ENCODE assay signal across 8 cellular contexts in genomic region chrX:104112326-104112951, GRCh38. TPM values are rescaled to one million over a fixed set of nuclear protein-coding genes. Genes with fewer than 3 reads are reported as not detected.
DNase-seq lines count a peak whose midpoint lies in the region; ATAC-seq and TF ChIP-seq lines count a peak whose summit lies in the region.

TSS of gene ZCCHC18 (plus strand) at chrX:104112523. CDS start at chrX:104114112, 1,589 bp downstream.

- H3K4me3 ChIP-seq in esophagus muscularis mucosa (peak within 1 kb of the TSS; percentile 59 to 71 (median 62)), mucosa of stomach (ENCODE audit: low read length) (peak within 1 kb of the TSS; percentile 36), tibial artery (peak within 1 kb of the TSS; percentile 59 to 60)

- H3K9me3 ChIP-seq in esophagus muscularis mucosa, result no peaks in the 10 kb centered on the region
- no peaks in the 10 kb centered on the region for H3K9me3 ChIP-seq in mucosa of stomach (ENCODE audit: control insufficient read depth, low read length)
- H3K9me3 ChIP-seq in tibial artery, result no peaks in the 10 kb centered on the region

- peaks cover 52% of the 10 kb centered on the region for H3K27me3 Mint-ChIP-seq in activated T-cell treated with anti-CD3 and anti-CD28 coated beads, Interleukin-2, amount 50 U/mL, for 24 hours

- intact Hi-C loops in esophagus muscularis mucosa (cut with DNase I), result no loop called here
- intact Hi-C loops in tibial artery (cut with DNase I; ENCODE audit: low total_unique reads), result no loop called here

- peak; percentile 71 for ATAC-seq in HG03175 (IDR thresholded peaks at IDR 0.05; ENCODE audit: unreplicated experiment)

- peak within 1 kb of the TSS; percentile 50 for H3K9ac ChIP-seq in mucosa of stomach (ENCODE audit: low read length)

- H3K36me3 ChIP-seq in esophagus muscularis mucosa (no peaks in the 10 kb centered on the region), mucosa of stomach (ENCODE audit: control insufficient read depth, insufficient read depth, low read length) (no peaks in the 10 kb centered on the region), tibial artery (no peaks in the 10 kb centered on the region)

- H3K4me1 Mint-ChIP-seq in activated T-cell treated with anti-CD3 and anti-CD28 coated beads, Interleukin-2, amount 50 U/mL, for 24 hours (ENCODE audit: low read depth), result peaks cover 28% of the 10 kb centered on the region

- WGBS in esophagus muscularis mucosa, result 37% methylated on average over 35 of the region's 67 CpGs

- no peaks in the 10 kb centered on the region for H3K27me3 ChIP-seq in esophagus muscularis mucosa
- peaks cover 11% of the 10 kb centered on the region for H3K27me3 ChIP-seq in mucosa of stomach (ENCODE audit: control insufficient read depth, insufficient read depth, low read length)
- no peaks in the 10 kb centered on the region for H3K27me3 ChIP-seq in tibial artery

- H3K9me3 Mint-ChIP-seq in activated T-cell treated with anti-CD3 and anti-CD28 coated beads, Interleukin-2, amount 50 U/mL, for 24 hours, result no peaks in the 10 kb centered on the region

- peak within 1 kb of the TSS; percentile 80 for H3K4me3 Mint-ChIP-seq in activated T-cell treated with anti-CD3 and anti-CD28 coated beads, Interleukin-2, amount 50 U/mL, for 24 hours

- TF ChIP-seq CTCF in C4-2B (conservative IDR thresholded peaks at IDR 0.05), result no peak
- no peak for TF ChIP-seq CTCF in esophagus muscularis mucosa (IDR thresholded peaks at IDR 0.05)
- TF ChIP-seq CTCF in tibial artery (IDR thresholded peaks at IDR 0.05), result no peak

- H3K27ac ChIP-seq in C4-2B, result peak within 1 kb of the TSS; percentile 35; the same call in 1 of the 2 replicates
- H3K27ac ChIP-seq in esophagus muscularis mucosa (replicated peaks in 1 of 4), result peak within 1 kb of the TSS; percentile 75 to 86 (median 81)
- H3K27ac ChIP-seq in tibial artery, result peak within 1 kb of the TSS; percentile 74 to 91

- no peak for TF ChIP-seq EP300 in esophagus muscularis mucosa (IDR thresholded peaks at IDR 0.05)

- DNase-seq in NCI-H510A treated with DMSO at 0.1 percent for 48 hours (lab: John Stamatoyannopoulos, UW), result peak; percentile 55
- DNase-seq in activated T-cell treated with anti-CD3 and anti-CD28 coated beads, Interleukin-2, amount 50 U/mL, for 24 hours, result peak; percentile 64
- peak; percentile 91 for DNase-seq in esophagus muscularis mucosa (ENCODE audit: extremely low spot score)
- DNase-seq in tibial artery, result peak; percentile 39 to 80

- H3K27ac Mint-ChIP-seq in activated T-cell treated with anti-CD3 and anti-CD28 coated beads, Interleukin-2, amount 50 U/mL, for 24 hours, result peak within 1 kb of the TSS; percentile 80

- H3K4me1 ChIP-seq in esophagus muscularis mucosa (peaks cover 0 to 14% (median 5%) of the 10 kb centered on the region in 4 donors), mucosa of stomach (ENCODE audit: control insufficient read depth, insufficient read depth, low read length) (no peaks in the 10 kb centered on the region), tibial artery (peaks cover 0 to 16% (median 2%) of the 10 kb centered on the region in 4 donors)

- TF ChIP-seq POLR2A in GM19193 (IDR thresholded peaks at IDR 0.05; ENCODE audit: extremely low read depth, insufficient read depth, insufficient read length), result peak; percentile 53
- no peak for TF ChIP-seq POLR2A in esophagus muscularis mucosa (IDR thresholded peaks at IDR 0.05; ENCODE audit: low read depth)

- no peaks in the 10 kb centered on the region for H3K36me3 Mint-ChIP-seq in activated T-cell treated with anti-CD3 and anti-CD28 coated beads, Interleukin-2, amount 50 U/mL, for 24 hours (ENCODE audit: low read depth)

RNA-seq across cellular contexts. Expression of gene ZCCHC18, which starts in this region (rescaled TPM):
- 10 to 100 TPM in 1 of 4 donors, 1 to 10 TPM in 3; 1.5 to 12.3 (median 3.7) TPM for total RNA-seq in esophagus muscularis mucosa

Comparison
In these comparisons a context has a peak if more than half of its experiments do, and no peak if none do; other contexts are left out.
1. Peak in every context shown above with its lines: DNase-seq, ATAC-seq, H3K4me3 ChIP-seq and H3K27ac ChIP-seq.